ENCODE assay signal across 20 cellular contexts in the genomic region with DNA sequence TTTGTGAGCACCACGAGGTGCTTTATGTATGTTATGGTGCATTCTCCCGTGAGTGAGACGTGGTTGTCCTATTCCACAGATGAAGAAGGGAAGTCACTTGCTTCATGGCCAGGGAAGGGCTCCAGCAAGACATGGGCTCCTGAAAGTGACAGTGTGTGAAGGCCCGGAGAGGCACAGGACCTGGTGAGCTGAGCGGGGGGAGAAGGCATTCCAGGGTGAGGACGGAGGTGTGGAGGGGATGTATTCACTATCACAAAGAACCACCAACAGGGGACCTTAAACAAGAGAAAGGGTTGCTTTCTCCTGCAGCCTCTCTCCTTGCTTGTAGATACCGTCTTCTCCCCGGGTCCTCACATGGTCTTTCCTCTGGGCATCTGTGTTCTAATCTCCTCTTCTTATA.
A peak's percentile ranks its signal among the peaks of the same experiment; 100 is the strongest.
DNase-seq lines count a peak whose midpoint lies in the region; ATAC-seq, FAIRE-seq and TF ChIP-seq lines count a peak whose summit lies in the region.
"Had no signal": no experiment of that assay in that cellular context is flagged by ENCODE, and none has a peak within 500 bp of the region (broad histone marks: within the 10 kb centered on the region; RNA-seq: fewer than 3 reads in every experiment).

No MANE protein-coding gene starts in this region.

- H3K36me3 Mint-ChIP-seq in type B pancreatic cell: no peaks in the 10 kb centered on the region
- H3K36me3 Mint-ChIP-seq: IgD-negative memory B cell had no signal

- no peak overlapping the region for H4K5ac ChIP-seq in H1 (ENCODE audit: insufficient read length, low read depth, low read length)
- H4K5ac ChIP-seq in mesendoderm (ENCODE audit: low read length): no peak overlapping the region

- H3K4me1 ChIP-seq in H1 (replicated peaks in 1 of 4; ENCODE audit: control insufficient read depth in 3 of 4, insufficient read depth in 4 of 4, low read length in 3 of 4) (peaks cover 2 to 15% (median 8%) of the 10 kb centered on the region in 4 experiments; a peak in 6 of 7 replicates), mesendoderm (ENCODE audit: control insufficient read depth, low read depth, low read length) (no peaks in the 10 kb centered on the region)
- H3K4me1 ChIP-seq: BLaER1, Caco-2 had no signal

- H4K8ac ChIP-seq in H1 (ENCODE audit: extremely low read depth, insufficient read depth, low read length) (no peak overlapping the region), mesendoderm (ENCODE audit: low read depth, low read length) (no peak overlapping the region)

- TF ChIP-seq CTCF in H1 (IDR thresholded peaks at IDR 0.05; ENCODE audit: control extremely low read depth in 1 of 3, insufficient read depth in 1 of 3, low read depth in 1 of 3, low read length in 3 of 3): no peak
- TF ChIP-seq CTCF in type B pancreatic cell (conservative IDR thresholded peaks at IDR 0.05): no peak

- H3K4me3 ChIP-seq in H1 (ENCODE audit: extremely low read depth in 1 of 4, insufficient read depth in 2 of 4, low read depth in 3 of 4, low read length in 4 of 4) (no peak overlapping the region), mesendoderm (ENCODE audit: low read length) (no peak overlapping the region)
- H3K4me3 ChIP-seq: BLaER1, GM23248, PC-9 had no signal

- H3K4me1 Mint-ChIP-seq in type B pancreatic cell (ENCODE audit: unreplicated experiment): peaks cover 8% of the 10 kb centered on the region

- H3K27ac Mint-ChIP-seq in type B pancreatic cell: no peak overlapping the region
- H3K27ac Mint-ChIP-seq: CD4-positive, alpha-beta T cell; IgD-negative memory B cell had no signal

- H2BK5ac ChIP-seq in H1 (ENCODE audit: low read depth, low read length) (0 out of 2 replicates have a peak overlapping the region, but pooled peaks have one; percentile 3), mesendoderm (ENCODE audit: low read length) (no peak overlapping the region)

- H3K9me3 ChIP-seq in H1 (ENCODE audit: insufficient read depth in 2 of 2, low read depth in 1 of 2, low read length in 1 of 2): no peaks in the 10 kb centered on the region
- H3K9me3 ChIP-seq: BLaER1, Caco-2 had no signal

- no peak overlapping the region for H3K14ac ChIP-seq in H1 (ENCODE audit: insufficient read length)

- H3K9me3 Mint-ChIP-seq in type B pancreatic cell: no peaks in the 10 kb centered on the region
- H3K9me3 Mint-ChIP-seq: CD4-positive, alpha-beta T cell had no signal

- peak overlapping the region; percentile 7; the same call in 1 of the 2 replicates for H2BK15ac ChIP-seq in H1 (ENCODE audit: low read length)
- no peak overlapping the region for H2BK15ac ChIP-seq in mesendoderm (replicated peaks; ENCODE audit: low read depth)

- no peak for TF ChIP-seq EP300 in H1 (IDR thresholded peaks at IDR 0.05; ENCODE audit: borderline replicate concordance in 1 of 2, low read depth in 2 of 2, low read length in 2 of 2)

- H3K4me2 ChIP-seq in H1 (ENCODE audit: insufficient read depth in 1 of 2, low read depth in 2 of 2, low read length in 2 of 2) (no peak overlapping the region), mesendoderm (ENCODE audit: low read length) (no peak overlapping the region)
- H3K4me2 ChIP-seq: BLaER1, PC-9 had no signal

- no peak overlapping the region for H2BK20ac ChIP-seq in H1 (ENCODE audit: low read length)

- CTCF ChIA-PET in H1 (lab: Charles Lee; ENCODE audit: partially characterized antibody): interaction anchor here (1.3 to 6.2 kb wide), 8 partner anchors 9 to 196 kb away, joined by 3 to 58 read pairs (median 16); a partner anchor contains a TSS

- DNase-seq in H1 (ENCODE audit: low read depth in 1 of 2, low spot score in 2 of 2): no peak
- DNase-seq in mesendoderm: peak; percentile 11
- no peak for DNase-seq in type B pancreatic cell (ENCODE audit: extremely low spot score, unreplicated experiment)
- DNase-seq in NCI-H1092 treated with DMSO at 0.1 percent for 48 hours (lab: John Stamatoyannopoulos, UW): no peak
- DNase-seq in NCI-H345 (lab: John Stamatoyannopoulos, UW): no peak
- DNase-seq: Caco-2; CD4-positive, alpha-beta T cell; DMS153; GM23248; NCI-H1105 treated with DMSO at 0.1 percent for 48 hours; NCI-H446 treated with DMSO at 0.1 percent for 48 hours; PC-9; RPMI8226; SHP77 had no signal

- no peaks in the 10 kb centered on the region for H3K36me3 ChIP-seq in H1 (ENCODE audit: control insufficient read depth in 2 of 4, insufficient read depth in 4 of 4, low read length in 3 of 4)
- H3K36me3 ChIP-seq in mesendoderm (ENCODE audit: control insufficient read depth, insufficient read depth, low read length): no peaks in the 10 kb centered on the region
- H3K36me3 ChIP-seq: BLaER1 had no signal

- H2BK120ac ChIP-seq in H1 (replicated peaks; ENCODE audit: low read depth, low read length) (no peak overlapping the region), mesendoderm (ENCODE audit: low read depth, low read length) (no peak overlapping the region)

- H3K4ac ChIP-seq in H1 (replicated peaks; ENCODE audit: insufficient read length, low read depth, low read length) (no peak overlapping the region), mesendoderm (ENCODE audit: low read depth, low read length) (no peak overlapping the region)

- POLR2A ChIA-PET in H1 (lab: Charles Lee; ENCODE audit: partially characterized antibody): no interaction called here

- no peaks in the 10 kb centered on the region for H3K79me2 ChIP-seq in H1 (ENCODE audit: control insufficient read depth in 1 of 2, insufficient read depth in 2 of 2, low read length in 2 of 2)
- no peaks in the 10 kb centered on the region for H3K79me2 ChIP-seq in mesendoderm (ENCODE audit: control insufficient read depth, insufficient read depth, low read length)

- H3K9ac ChIP-seq in H1 (replicated peaks in 1 of 4; ENCODE audit: extremely low read depth in 1 of 4, low read depth in 3 of 4, low read length in 3 of 4): no peak overlapping the region
- H3K9ac ChIP-seq in mesendoderm (ENCODE audit: low read length): no peak overlapping the region
- H3K9ac ChIP-seq: BLaER1, GM23248 had no signal

- peak overlapping the region; percentile 34; the same call in 1 of the 2 replicates for H2AFZ ChIP-seq in H1 (ENCODE audit: low read length)
- H2AFZ ChIP-seq: GM23248, PC-9 had no signal

- H2BK12ac ChIP-seq in H1 (ENCODE audit: low read depth, low read length): 0 out of 2 replicates have a peak overlapping the region, but pooled peaks have one; percentile 5

- H3K4me3 Mint-ChIP-seq in type B pancreatic cell: peak overlapping the region; percentile 8
- H3K4me3 Mint-ChIP-seq: CD4-positive, alpha-beta T cell; IgD-negative memory B cell had no signal

- H3K23me2 ChIP-seq in H1 (ENCODE audit: low read depth, low read length): peaks cover 3% of the 10 kb centered on the region; the same call in 1 of the 2 replicates

- H3K56ac ChIP-seq in H1 (replicated peaks; ENCODE audit: insufficient read length, low read depth, low read length) (no peak overlapping the region), mesendoderm (ENCODE audit: low read length) (no peak overlapping the region)

- no peaks in the 10 kb centered on the region for H3K79me1 ChIP-seq in H1 (ENCODE audit: low read depth, low read length)
- H3K79me1 ChIP-seq in mesendoderm (ENCODE audit: low read length): no peaks in the 10 kb centered on the region

- H3K27ac ChIP-seq in angular gyrus (ENCODE audit: low read depth, low read length) (peak overlapping the region; percentile 95), H1 (ENCODE audit: low read depth, low read length) (no peak overlapping the region), mesendoderm (ENCODE audit: low read depth, low read length) (no peak overlapping the region)
- H3K27ac ChIP-seq: BLaER1, GM23248, PC-9 had no signal

- H3K23ac ChIP-seq in H1 (ENCODE audit: insufficient read length) (no peak overlapping the region), mesendoderm (ENCODE audit: low read length) (no peak overlapping the region)

- peaks cover 0 to 1% of the 10 kb centered on the region in 2 experiments for H4K20me1 ChIP-seq in H1 (replicated peaks in 1 of 2; ENCODE audit: control insufficient read depth in 1 of 2, insufficient read depth in 2 of 2, low read length in 2 of 2)
- H4K20me1 ChIP-seq: BLaER1 had no signal

- no peak for TF ChIP-seq POLR2A in H1 (IDR thresholded peaks at IDR 0.05; ENCODE audit: control extremely low read depth in 1 of 2, low read depth in 2 of 2, low read length in 2 of 2)

- 70% methylated on average over 8 of the region's 8 CpGs; no CpG with 5 or more reads in 1 of the 2 experiments for WGBS in H1 (ENCODE audit: extremely low coverage in 1 of 2, insufficient coverage in 1 of 2, insufficient read length in 1 of 2, insufficient replicate concordance in 2 of 2, low coverage in 1 of 2, low lambda C conversion rate in 2 of 2, missing lambda C conversion rate in 1 of 2), 2 experiments
- WGBS in mesendoderm (ENCODE audit: extremely low coverage, insufficient coverage, low lambda C conversion rate): no CpG with 5 or more reads among the region's 8 CpGs

- H4K91ac ChIP-seq in H1 (replicated peaks; ENCODE audit: insufficient read length, low read length): no peak overlapping the region

- H3K18ac ChIP-seq in H1 (ENCODE audit: extremely low read depth, low read length) (no peak overlapping the region), mesendoderm (ENCODE audit: low read length) (no peak overlapping the region)

- no peak for ATAC-seq in HG03439 (IDR thresholded peaks at IDR 0.05; ENCODE audit: unreplicated experiment)
- ATAC-seq: HCT116 had no signal

- no peak for FAIRE-seq in H1 (lab: Jason Lieb, UNC)
- FAIRE-seq: GM12892 had no signal

- H3K27me3 ChIP-seq in H1 (replicated peaks in 1 of 4; ENCODE audit: control insufficient read depth in 3 of 4, extremely low read depth in 1 of 4, insufficient read depth in 3 of 4, low read length in 3 of 4): peaks cover 0 to 2% (median under 1%) of the 10 kb centered on the region in 4 experiments; a peak in 3 of 7 replicates
- H3K27me3 ChIP-seq in mesendoderm (ENCODE audit: insufficient read depth, low read length, poor library complexity): no peaks in the 10 kb centered on the region
- H3K27me3 ChIP-seq: BLaER1 had no signal

- no peak for TF ChIP-seq RAD21 in H1 (IDR thresholded peaks at IDR 0.05 in 1 of 2, conservative IDR thresholded peaks at IDR 0.05 in 1 of 2; ENCODE audit: low read depth in 2 of 2, low read length in 2 of 2)

- H3K27me3 Mint-ChIP-seq in type B pancreatic cell: peaks cover 13% of the 10 kb centered on the region
- H3K27me3 Mint-ChIP-seq: CD4-positive, alpha-beta T cell had no signal

- H2AK5ac ChIP-seq in H1 (ENCODE audit: low read depth, low read length) (no peak overlapping the region), mesendoderm (ENCODE audit: low read length) (no peak overlapping the region)

TF ChIP-seq in H1, 55 proteins besides CTCF, POLR2A, EP300 and RAD21:
- TF ChIP-seq BRCA1 (IDR thresholded peaks at IDR 0.05; ENCODE audit: low read depth, low read length) (no peak), TEAD4 (IDR thresholded peaks at IDR 0.05; ENCODE audit: low read depth, low read length) (peak; percentile 17; the same call in 1 of the 2 replicates)
